8 cellular contexts compared by ENCODE assay signal in genomic region chr6:14396826-14397517, GRCh38.
DNase-seq lines count a peak whose midpoint lies in the region; ATAC-seq and TF ChIP-seq lines count a peak whose summit lies in the region.
"Had no signal": no experiment of that assay in that cellular context is flagged by ENCODE, and none has a peak within 500 bp of the region (broad histone marks: within the 10 kb centered on the region; RNA-seq: fewer than 3 reads in every experiment).

No MANE protein-coding gene starts in this region.

- H3K27ac Mint-ChIP-seq in stimulated activated memory B cell treated with anti-CD40 and anti-IgM and Interleukin-4, amounts not matched to agents 10 μg/mL and 1 μg/mL and 100 μg/mL, for 72 hours: peak overlapping the region; percentile 72

- no peaks in the 10 kb centered on the region for H3K27me3 Mint-ChIP-seq in stimulated activated memory B cell treated with anti-CD40 and anti-IgM and Interleukin-4, amounts not matched to agents 10 μg/mL and 1 μg/mL and 100 μg/mL, for 72 hours

- H3K36me3 Mint-ChIP-seq in stimulated activated memory B cell treated with anti-CD40 and anti-IgM and Interleukin-4, amounts not matched to agents 10 μg/mL and 1 μg/mL and 100 μg/mL, for 72 hours: no peaks in the 10 kb centered on the region

- TF ChIP-seq CTCF in GM13977 (IDR thresholded peaks at IDR 0.05; ENCODE audit: extremely low read depth, insufficient read depth, missing control alignments) (peak; percentile 63), OCI-LY1 (IDR thresholded peaks at IDR 0.05; ENCODE audit: low read length) (peak; percentile 45), fibroblast of mammary gland (conservative IDR thresholded peaks at IDR 0.05; ENCODE audit: control insufficient read depth, insufficient read depth, low read depth, low read length) (peak; percentile 34)

- no peaks in the 10 kb centered on the region for H3K79me2 ChIP-seq in OCI-LY1 (ENCODE audit: insufficient read depth, low read length)

- no peak overlapping the region for H3K4me2 ChIP-seq in OCI-LY1 (ENCODE audit: low read length)

- in situ Hi-C loops in GM13977 (cut with MboI; ENCODE audit: low pct_unique_long_range_greater_than_20kb, low sequenced_read_pairs, unreplicated experiment): no loop called here

- no peak overlapping the region for H3K27ac ChIP-seq in OCI-LY1 (ENCODE audit: low read depth, low read length, poor library complexity, severe bottlenecking)

- H3K4me3 Mint-ChIP-seq in stimulated activated memory B cell treated with anti-CD40 and anti-IgM and Interleukin-4, amounts not matched to agents 10 μg/mL and 1 μg/mL and 100 μg/mL, for 72 hours: peak overlapping the region; percentile 37

- H4K20me1 ChIP-seq in OCI-LY1 (ENCODE audit: insufficient read depth, low read length): no peaks in the 10 kb centered on the region

- H3K9ac ChIP-seq in OCI-LY1 (ENCODE audit: low read length): no peak overlapping the region

- no peak overlapping the region for H2AFZ ChIP-seq in OCI-LY1 (ENCODE audit: low read length)

- H3K9me2 ChIP-seq in OCI-LY1 (ENCODE audit: low read depth, low read length): no peaks in the 10 kb centered on the region

- no peaks in the 10 kb centered on the region for H3K27me3 ChIP-seq in OCI-LY1 (ENCODE audit: insufficient read depth, low read length)

- no peaks in the 10 kb centered on the region for H3K9me3 Mint-ChIP-seq in stimulated activated memory B cell treated with anti-CD40 and anti-IgM and Interleukin-4, amounts not matched to agents 10 μg/mL and 1 μg/mL and 100 μg/mL, for 72 hours

- H3K4me1 Mint-ChIP-seq in stimulated activated memory B cell treated with anti-CD40 and anti-IgM and Interleukin-4, amounts not matched to agents 10 μg/mL and 1 μg/mL and 100 μg/mL, for 72 hours: peaks cover 26% of the 10 kb centered on the region

- no peaks in the 10 kb centered on the region for H3K4me1 ChIP-seq in OCI-LY1 (ENCODE audit: insufficient read depth, low read length, severe bottlenecking)

- peak; percentile 54 for DNase-seq in GM13977 (ENCODE audit: low spot score)
- DNase-seq in fibroblast of mammary gland (ENCODE audit: low read depth): peak; percentile 69
- no peak for DNase-seq in activated CD8-positive, alpha-beta memory T cell treated with anti-CD3 and anti-CD28 coated beads for 24 hours
- DNase-seq: NCI-H1417 had no signal

- no peak overlapping the region for H3K4me3 ChIP-seq in OCI-LY1 (ENCODE audit: low read depth, low read length, poor library complexity, severe bottlenecking)
- H3K4me3 ChIP-seq in fibroblast of mammary gland (ENCODE audit: control insufficient read depth, low read depth, low read length): no peak overlapping the region

- ATAC-seq in stimulated activated memory B cell treated with anti-CD40 and anti-IgM and Interleukin-4, amounts not matched to agents 10 μg/mL and 1 μg/mL and 100 μg/mL, for 72 hours: peak; percentile 69
- ATAC-seq in HG02970 (IDR thresholded peaks at IDR 0.05; ENCODE audit: low FRiP score, unreplicated experiment) (no peak), GM18511 (IDR thresholded peaks at IDR 0.05; ENCODE audit: unreplicated experiment) (no peak)

- H3F3A ChIP-seq in OCI-LY1 (ENCODE audit: insufficient read depth, low read length): no peaks in the 10 kb centered on the region

- H3K36me3 ChIP-seq in OCI-LY1 (ENCODE audit: insufficient read depth, low read length): no peaks in the 10 kb centered on the region

- no peaks in the 10 kb centered on the region for H3K9me3 ChIP-seq in OCI-LY1 (ENCODE audit: low read length)
